In genomic region chr4:112975567-112976355, GRCh38 we compare ENCODE assay signal across 26 cellular contexts.
"Had no signal": no experiment of that assay in that cellular context is flagged by ENCODE, and none has a peak within 500 bp of the region (broad histone marks: within the 10 kb centered on the region; RNA-seq: fewer than 3 reads in every experiment).

No MANE protein-coding gene starts in this region.

- H3K4me3 Mint-ChIP-seq: activated naive CD4-positive, alpha-beta T cell treated with anti-CD3 and anti-CD28 coated beads, Interleukin-2, amount 10 ng/mL, durations not matched to agents 7 days and 5 days; activated T-cell treated with anti-CD3 and anti-CD28 coated beads, Interleukin-2, amount 50 U/mL, for 72 hours; naive thymus-derived CD4-positive, alpha-beta T cell; stimulated activated effector memory CD8-positive, alpha-beta T cell treated with anti-CD3 and anti-CD28 coated beads, Interleukin-12 subunit alpha, Interleukin-12 subunit beta, amount 100 ng/mL, for 72 hours; stimulated activated naive CD8-positive, alpha-beta T cell treated with anti-CD3 and anti-CD28 coated beads, Interleukin-15, amount 100 ng/mL, for 72 hours; T-cell; T-helper 2 cell treated with Interferon-gamma antibody and Interleukin-4, amounts not matched to agents 5 μg/mL and 100 μg/mL, for 36 hours had no signal

- H2AFZ ChIP-seq: hepatocyte had no signal

- H3K9me3 ChIP-seq: neutrophil, ovary, prostate gland, right atrium auricular region, tibial artery had no signal

- H3K27ac Mint-ChIP-seq: activated naive CD4-positive, alpha-beta T cell treated with anti-CD3 and anti-CD28 coated beads, Interleukin-2, amount 10 ng/mL, durations not matched to agents 7 days and 5 days; activated T-cell treated with anti-CD3 and anti-CD28 coated beads, Interleukin-2, amount 50 U/mL, for 72 hours; naive thymus-derived CD4-positive, alpha-beta T cell; stimulated activated effector memory CD8-positive, alpha-beta T cell treated with anti-CD3 and anti-CD28 coated beads, Interleukin-12 subunit alpha, Interleukin-12 subunit beta, amount 100 ng/mL, for 72 hours; T-cell; T-helper 2 cell treated with Interferon-gamma antibody and Interleukin-4, amounts not matched to agents 5 μg/mL and 100 μg/mL, for 36 hours had no signal

- H3K27me3 ChIP-seq: brain microvascular endothelial cell, hepatocyte, left lung, neutrophil, ovary, right atrium auricular region, tibial artery had no signal

- H3K4me3 ChIP-seq: hepatocyte, left lung, lung, ovary, prostate gland, right atrium auricular region, tibial artery had no signal

- H3K9me3 Mint-ChIP-seq: activated naive CD4-positive, alpha-beta T cell treated with anti-CD3 and anti-CD28 coated beads, Interleukin-2, amount 10 ng/mL, durations not matched to agents 7 days and 5 days; activated T-cell treated with anti-CD3 and anti-CD28 coated beads, Interleukin-2, amount 50 U/mL, for 72 hours; stimulated activated effector memory CD8-positive, alpha-beta T cell treated with anti-CD3 and anti-CD28 coated beads, Interleukin-12 subunit alpha, Interleukin-12 subunit beta, amount 100 ng/mL, for 72 hours; stimulated activated naive CD8-positive, alpha-beta T cell treated with anti-CD3 and anti-CD28 coated beads, Interleukin-15, amount 100 ng/mL, for 72 hours; T-cell; T-helper 2 cell treated with Interferon-gamma antibody and Interleukin-4, amounts not matched to agents 5 μg/mL and 100 μg/mL, for 36 hours had no signal

- ATAC-seq: activated T-cell treated with anti-CD3 and anti-CD28 coated beads, Interleukin-2, amount 50 U/mL, for 72 hours; left lung; naive thymus-derived CD4-positive, alpha-beta T cell; stimulated activated effector memory CD8-positive, alpha-beta T cell treated with anti-CD3 and anti-CD28 coated beads, Interleukin-12 subunit alpha, Interleukin-12 subunit beta, amount 100 ng/mL, for 72 hours; stimulated activated naive CD8-positive, alpha-beta T cell treated with anti-CD3 and anti-CD28 coated beads, Interleukin-15, amount 100 ng/mL, for 72 hours; T-cell had no signal

- DNase-seq: activated CD4-positive, alpha-beta T cell treated with anti-CD3 and anti-CD28 coated beads, Interleukin-2, amount 50 U/mL, for 4 hours; activated CD8-positive, alpha-beta memory T cell treated with anti-CD3 and anti-CD28 coated beads, Interleukin-2, amount 50 U/mL, for 48 hours; activated effector memory CD4-positive, alpha-beta T cell treated with Interleukin-2 at 50 U/mL for 16 hours; activated naive CD4-positive, alpha-beta T cell treated with anti-CD3 and anti-CD28 coated beads, Interleukin-2, amount 10 ng/mL, durations not matched to agents 7 days and 5 days; activated T-cell treated with anti-CD3 and anti-CD28 coated beads, Interleukin-2, amount 50 U/mL, for 72 hours; aorta; brain microvascular endothelial cell; central memory CD4-positive, alpha-beta T cell; dermis blood vessel endothelial cell; effector CD8-positive, alpha-beta T cell; erythroblast; kidney glomerular epithelial cell; left lung; naive thymus-derived CD4-positive, alpha-beta T cell; ovary; stimulated activated CD4-positive, alpha-beta T cell treated with anti-CD3 and anti-CD28 coated beads, Interleukin-1b, Interleukin-23, amount 100 ng/mL, for 48 hours; stimulated activated naive CD8-positive, alpha-beta T cell treated with anti-CD3 and anti-CD28 coated beads, Interleukin-15, amount 100 ng/mL, for 72 hours; T-cell; tibial artery had no signal

- H3K79me2 ChIP-seq: hepatocyte had no signal

- H3K4me1 Mint-ChIP-seq: activated naive CD4-positive, alpha-beta T cell treated with anti-CD3 and anti-CD28 coated beads, Interleukin-2, amount 10 ng/mL, durations not matched to agents 7 days and 5 days; naive thymus-derived CD4-positive, alpha-beta T cell; stimulated activated effector memory CD8-positive, alpha-beta T cell treated with anti-CD3 and anti-CD28 coated beads, Interleukin-12 subunit alpha, Interleukin-12 subunit beta, amount 100 ng/mL, for 72 hours; stimulated activated naive CD8-positive, alpha-beta T cell treated with anti-CD3 and anti-CD28 coated beads, Interleukin-15, amount 100 ng/mL, for 72 hours; T-cell had no signal

- H3K36me3 ChIP-seq: brain microvascular endothelial cell, left lung, neutrophil, ovary, prostate gland, right atrium auricular region, tibial artery had no signal

- H3K4me2 ChIP-seq: hepatocyte had no signal

- H3K4me1 ChIP-seq: left lung, prostate gland, right atrium auricular region, tibial artery had no signal

- H3K27ac ChIP-seq: brain microvascular endothelial cell, hepatocyte, left lung, neutrophil, ovary, prostate gland, right atrium auricular region, tibial artery had no signal

- H3K27me3 Mint-ChIP-seq: activated naive CD4-positive, alpha-beta T cell treated with anti-CD3 and anti-CD28 coated beads, Interleukin-2, amount 10 ng/mL, durations not matched to agents 7 days and 5 days; T-cell had no signal

- H3K36me3 Mint-ChIP-seq: activated naive CD4-positive, alpha-beta T cell treated with anti-CD3 and anti-CD28 coated beads, Interleukin-2, amount 10 ng/mL, durations not matched to agents 7 days and 5 days; naive thymus-derived CD4-positive, alpha-beta T cell; stimulated activated effector memory CD8-positive, alpha-beta T cell treated with anti-CD3 and anti-CD28 coated beads, Interleukin-12 subunit alpha, Interleukin-12 subunit beta, amount 100 ng/mL, for 72 hours; T-cell had no signal
